ENCODE assay signal across 8 cellular contexts in genomic region chr2:42987175-42987922, GRCh38.
A peak's percentile ranks its signal among the peaks of the same experiment; 100 is the strongest.
DNase-seq lines count a peak whose midpoint lies in the region; ATAC-seq, FAIRE-seq and TF ChIP-seq lines count a peak whose summit lies in the region.
"Not testable (repeated sequence)": the region's sequence is repeated elsewhere in the genome, so short reads cannot be mapped to it uniquely, and the experiment has no call there.

No MANE protein-coding gene starts in this region.

- H3K4me1 ChIP-seq in HCT116 (ENCODE audit: control insufficient read depth in 1 of 2, insufficient read depth in 2 of 2, low read length in 2 of 2) (peaks cover 11 to 20% of the 10 kb centered on the region in 2 experiments), PC-9 (replicated peaks; ENCODE audit: insufficient read depth) (peaks cover 25% of the 10 kb centered on the region)
- not testable (repeated sequence) for H3K4me1 ChIP-seq in mucosa of descending colon (ENCODE audit: low read depth)

- H3K9me3 ChIP-seq in HCT116 (ENCODE audit: control insufficient read depth in 1 of 2, insufficient read depth in 1 of 2, low read depth in 1 of 2, low read length in 2 of 2); PC-9 (ENCODE audit: insufficient read depth, low read depth); mucosa of descending colon: not testable (repeated sequence)

- not testable (repeated sequence) for H3K27ac ChIP-seq in HCT116 (ENCODE audit: low read depth, low read length)
- peak overlapping the region; percentile 72 for H3K27ac ChIP-seq in PC-9

- DNase-seq in BJ (ENCODE audit: low read depth) (peak; percentile 53), PC-9 (peak; percentile 23 to 98), amniotic epithelial cell (ENCODE audit: low read depth) (peak; percentile 60), dedifferentiated amniotic fluid mesenchymal stem cell (ENCODE audit: extremely low spot score) (peak; percentile 45), fibroblast of villous mesenchyme (ENCODE audit: low read depth) (peak; percentile 90), mucosa of descending colon (peak in 2 of 3 donors; percentile 17 to 28), urothelium cell line (ENCODE audit: low spot score) (peak; percentile 45)
- not testable (repeated sequence) for DNase-seq in HCT116 (ENCODE audit: low read depth, low spot score)

- H4K20me1 ChIP-seq in HCT116 (ENCODE audit: insufficient read depth); PC-9 (ENCODE audit: insufficient read depth): not testable (repeated sequence)

- intact Hi-C loops in HCT116 (cut with micrococcal nuclease); PC-9 (cut with micrococcal nuclease; ENCODE audit: unreplicated experiment); mucosa of descending colon (cut with DNase I, micrococcal nuclease): not testable (repeated sequence)

- H3K36me3 ChIP-seq in BJ (ENCODE audit: control insufficient read depth, insufficient read depth, low read length); HCT116 (ENCODE audit: control insufficient read depth in 1 of 2, insufficient read depth in 2 of 2, low read length in 2 of 2); PC-9 (ENCODE audit: low read depth); mucosa of descending colon (ENCODE audit: low read depth): not testable (repeated sequence)

- peaks cover 38% of the 10 kb centered on the region for H3F3A ChIP-seq in PC-9 (ENCODE audit: insufficient read depth, low read depth)

- not testable (repeated sequence) for H3K27me3 ChIP-seq in BJ (ENCODE audit: control insufficient read depth, insufficient read depth, low read length); HCT116 (ENCODE audit: insufficient read depth, low read length); PC-9 (ENCODE audit: insufficient read depth, low read depth)

- H3K4me3 ChIP-seq in BJ (ENCODE audit: low read depth, low read length); HCT116 (replicated peaks in 1 of 2; ENCODE audit: low read depth in 1 of 2, low read length in 2 of 2); PC-9; fibroblast of villous mesenchyme (ENCODE audit: low read depth, low read length); mucosa of descending colon: not testable (repeated sequence)

- H3K9me2 ChIP-seq in HCT116 (ENCODE audit: insufficient read depth); PC-9 (ENCODE audit: insufficient read depth): not testable (repeated sequence)

- CTCF ChIA-PET in BJ (lab: Yijun Ruan, JAX): interaction anchor here (0.8 to 2.1 kb wide), 6 partner anchors 13 to 241 kb away, joined by 3 to 7 read pairs (median 4); partner anchors contain the start of gene ZFP36L2
- CTCF ChIA-PET in HCT116 (lab: Charles Lee); PC-9 (lab: Charles Lee): not testable (repeated sequence)

- not testable (repeated sequence) for TF ChIP-seq CTCF in BJ (IDR thresholded peaks at IDR 0.05; ENCODE audit: insufficient read depth, low read depth, low read length); HCT116 (IDR thresholded peaks at IDR 0.05 in 2 of 3, conservative IDR thresholded peaks at IDR 0.05 in 1 of 3; ENCODE audit: borderline replicate concordance in 1 of 3, insufficient read depth in 1 of 3, low read depth in 2 of 3, low read length in 2 of 3); PC-9 (conservative IDR thresholded peaks at IDR 0.05); fibroblast of villous mesenchyme (IDR thresholded peaks at IDR 0.05; ENCODE audit: insufficient read depth, low read depth, low read length); mucosa of descending colon (IDR thresholded peaks at IDR 0.05)

- POLR2A ChIA-PET in BJ (lab: Charles Lee) (interaction anchor here (0.9 to 1.2 kb wide), 2 partner anchors 54 to 236 kb away, joined by 3 to 5 read pairs; no protein-coding TSS in a partner anchor), HCT116 (lab: Charles Lee) (interaction anchor here (0.6 kb wide), 1 partner anchor 73 kb away, joined by 4 read pairs; no protein-coding TSS in a partner anchor), PC-9 (lab: Charles Lee; ENCODE audit: unreplicated experiment) (interaction anchor here (0.6 kb wide), 1 partner anchor 97 kb away, joined by 3 read pairs; no protein-coding TSS in a partner anchor)

- FAIRE-seq in urothelium cell line (lab: Jason Lieb, UNC): not testable (repeated sequence)

- peak overlapping the region; percentile 29 for H2AFZ ChIP-seq in HCT116 (ENCODE audit: low read depth, low read length, poor library complexity, severe bottlenecking)
- not testable (repeated sequence) for H2AFZ ChIP-seq in PC-9

- not testable (repeated sequence) for BruUV-seq in HCT116 (replicated peaks; lab: Mats Ljungman, UMichigan); PC-9 (replicated peaks; lab: Mats Ljungman, UMichigan)

- not testable (repeated sequence) for H3K79me2 ChIP-seq in HCT116 (ENCODE audit: insufficient read depth, low read length); PC-9 (ENCODE audit: low read depth)

- not testable (repeated sequence) for ATAC-seq in HCT116
- peak; percentile 86 for ATAC-seq in mucosa of descending colon

- not testable (repeated sequence) for H3K4me2 ChIP-seq in HCT116 (ENCODE audit: low read length)
- H3K4me2 ChIP-seq in PC-9: peak overlapping the region; percentile 18

- TF ChIP-seq RAD21 in HCT116 (IDR thresholded peaks at IDR 0.05; ENCODE audit: low read depth): not testable (repeated sequence)

- H3K9ac ChIP-seq in HCT116 (ENCODE audit: low read length): not testable (repeated sequence)

- TF ChIP-seq POLR2A in HCT116 (IDR thresholded peaks at IDR 0.05; ENCODE audit: borderline replicate concordance, extremely low read depth, insufficient read depth, insufficient read length): not testable (repeated sequence)

- RAD21 ChIA-PET in HCT116 (lab: Charles Lee; ENCODE audit: low non-redundant PET in 1 of 2, low total read pairs in 2 of 2, uncharacterized antibody in 2 of 2, unreplicated experiment in 2 of 2): not testable (repeated sequence)

TF ChIP-seq in HCT116, 20 proteins besides CTCF, POLR2A, EP300 and RAD21:
- TF ChIP-seq CEBPB (IDR thresholded peaks at IDR 0.05; ENCODE audit: low read depth): peak; percentile 52; the same call in 1 of the 2 replicates
